Comparison of ENCODE assay signal across 23 cellular contexts in the genomic region with DNA sequence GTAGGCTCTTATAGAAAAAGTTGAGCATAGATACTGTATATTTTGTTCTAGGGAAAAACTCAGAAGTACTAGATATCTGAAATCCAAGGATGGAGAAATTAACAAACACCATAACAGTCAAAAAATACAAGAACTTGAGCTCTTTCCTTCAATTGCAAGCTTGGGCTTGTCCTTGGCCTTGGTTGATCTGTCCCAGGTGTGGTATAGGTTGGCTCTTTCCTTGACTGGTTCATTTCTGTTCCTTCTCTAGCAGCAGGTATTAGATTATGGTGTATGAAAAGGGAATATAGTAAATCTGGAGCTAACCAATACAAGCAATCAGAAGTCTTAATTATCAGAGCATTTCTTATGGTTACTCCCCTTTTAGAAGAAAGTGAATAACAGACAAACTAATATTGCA.
"Had no signal": no experiment of that assay in that cellular context is flagged by ENCODE, and none has a peak within 500 bp of the region (broad histone marks: within the 10 kb centered on the region; RNA-seq: fewer than 3 reads in every experiment).

No MANE protein-coding gene starts in this region.

- ATAC-seq: HepG2 had no signal

- H3K4me3 ChIP-seq: SJSA1, SK-N-MC had no signal

- FAIRE-seq: HepG2, RCC 7860 had no signal

- DNase-seq: IMR-90, Karpas-422, KG1, MM.1S, NCI-H1092 treated with DMSO at 0.1 percent for 48 hours, NCI-H1436, NCI-H187, NCI-H2029, NCI-H2081 treated with DMSO at 0.1 percent for 48 hours, NCI-H2171, NCI-H226, NCI-H446, NCI-H510A, NCI-H524 treated with DMSO at 0.1 percent for 48 hours, NCI-H69, NCI-H774, Right ventricle myocardium superior, RPMI8226, SIG-M5 had no signal
